Comparison of ENCODE assay signal across 9 cellular contexts in genomic region chr7:26397786-26398435, GRCh38.
DNase-seq lines count a peak whose midpoint lies in the region; ATAC-seq and TF ChIP-seq lines count a peak whose summit lies in the region.
"Had no signal": no experiment of that assay in that cellular context is flagged by ENCODE, and none has a peak within 500 bp of the region (broad histone marks: within the 10 kb centered on the region; RNA-seq: fewer than 3 reads in every experiment).

No MANE protein-coding gene starts in this region.

- peaks cover 8 to 16% (median 16%) of the 10 kb centered on the region in 3 donors for H3K4me1 Mint-ChIP-seq in IgD-negative memory B cell
- H3K4me1 Mint-ChIP-seq in activated CD8-positive, alpha-beta T cell treated with anti-CD3 and anti-CD28 coated beads, Interleukin-2, amount 10 ng/mL, durations not matched to agents 7 days and 5 days (ENCODE audit: low read depth): peaks cover 12% of the 10 kb centered on the region

- H3K27ac ChIP-seq in ovary: peak overlapping the region in 1 of 2 donors; percentile 58
- H3K27ac ChIP-seq: 22Rv1 had no signal

- H3K36me3 Mint-ChIP-seq in IgD-negative memory B cell: no peaks in the 10 kb centered on the region
- no peaks in the 10 kb centered on the region for H3K36me3 Mint-ChIP-seq in activated CD8-positive, alpha-beta T cell treated with anti-CD3 and anti-CD28 coated beads, Interleukin-2, amount 10 ng/mL, durations not matched to agents 7 days and 5 days (ENCODE audit: low read depth)

- no peak for TF ChIP-seq CTCF in ovary (IDR thresholded peaks at IDR 0.05)

- no peaks in the 10 kb centered on the region for H3K9me3 ChIP-seq in ovary

- CTCF ChIA-PET in activated CD8-positive, alpha-beta T cell treated with anti-CD3 and anti-CD28 coated beads, Interleukin-2, amount 10 ng/mL, durations not matched to agents 7 days and 5 days (lab: Charles Lee): interaction anchor here (1.1 to 2.5 kb wide), 2 partner anchors 29 to 505 kb away, joined by 3 to 15 read pairs; no protein-coding TSS in a partner anchor

- peak; percentile 32 for ATAC-seq in GM21515 (IDR thresholded peaks at IDR 0.05; ENCODE audit: unreplicated experiment)
- ATAC-seq in activated CD8-positive, alpha-beta T cell treated with anti-CD3 and anti-CD28 coated beads, Interleukin-2, amount 10 ng/mL, durations not matched to agents 7 days and 5 days: peak; percentile 58

- peak; percentile 78 for DNase-seq in DMS153 treated with DMSO at 0.1 percent for 48 hours (lab: John Stamatoyannopoulos, UW; ENCODE audit: unreplicated experiment)
- no peak for DNase-seq in DMS153 (lab: John Stamatoyannopoulos, UW)
- peak; percentile 24 for DNase-seq in activated CD8-positive, alpha-beta T cell treated with anti-CD3 and anti-CD28 coated beads, Interleukin-2, amount 10 ng/mL, durations not matched to agents 7 days and 5 days
- DNase-seq in head of caudate nucleus: peak in 32 of 42 donors; percentile 15 to 69 (median 38)
- peak in 1 of 5 donors; percentile 39 for DNase-seq in ovary
- no peak for DNase-seq in NCI-H748 (lab: John Stamatoyannopoulos, UW; ENCODE audit: unreplicated experiment)

- peak overlapping the region; percentile 85 to 96 (median 90) for H3K4me3 Mint-ChIP-seq in IgD-negative memory B cell
- H3K4me3 Mint-ChIP-seq in activated CD8-positive, alpha-beta T cell treated with anti-CD3 and anti-CD28 coated beads, Interleukin-2, amount 10 ng/mL, durations not matched to agents 7 days and 5 days: peak overlapping the region; percentile 62

- peak overlapping the region; percentile 56 for H3K4me3 ChIP-seq in ovary

- no peaks in the 10 kb centered on the region for H3K9me3 Mint-ChIP-seq in IgD-negative memory B cell
- H3K9me3 Mint-ChIP-seq in activated CD8-positive, alpha-beta T cell treated with anti-CD3 and anti-CD28 coated beads, Interleukin-2, amount 10 ng/mL, durations not matched to agents 7 days and 5 days (ENCODE audit: insufficient read depth): no peaks in the 10 kb centered on the region

- no peak for TF ChIP-seq POLR2A in ovary (IDR thresholded peaks at IDR 0.05)

- intact Hi-C loops in head of caudate nucleus (cut with DNase I): no loop called here
- intact Hi-C loops in ovary (cut with DNase I): no loop called here

- no peak for TF ChIP-seq EP300 in ovary (IDR thresholded peaks at IDR 0.05)

- POLR2A ChIA-PET in activated CD8-positive, alpha-beta T cell treated with anti-CD3 and anti-CD28 coated beads, Interleukin-2, amount 10 ng/mL, durations not matched to agents 7 days and 5 days (lab: Charles Lee): no interaction called here

- H3K27ac Mint-ChIP-seq in IgD-negative memory B cell: peak overlapping the region; percentile 28 to 98 (median 90)
- H3K27ac Mint-ChIP-seq in activated CD8-positive, alpha-beta T cell treated with anti-CD3 and anti-CD28 coated beads, Interleukin-2, amount 10 ng/mL, durations not matched to agents 7 days and 5 days: no peak overlapping the region

- H3K27me3 Mint-ChIP-seq in IgD-negative memory B cell: peaks cover 4% of the 10 kb centered on the region
- peaks cover 48% of the 10 kb centered on the region for H3K27me3 Mint-ChIP-seq in activated CD8-positive, alpha-beta T cell treated with anti-CD3 and anti-CD28 coated beads, Interleukin-2, amount 10 ng/mL, durations not matched to agents 7 days and 5 days (ENCODE audit: low read depth)

- H3K27me3 ChIP-seq in ovary: no peaks in the 10 kb centered on the region

- WGBS in ovary, 3 donors: 5 to 9% (median 8%) methylated on average over 27 to 38 of the region's 38 CpGs

- H3K36me3 ChIP-seq in ovary: no peaks in the 10 kb centered on the region

- peaks cover 2% of the 10 kb centered on the region for H3K4me1 ChIP-seq in ovary (ENCODE audit: insufficient read depth)

Comparison
In these comparisons a context has a peak if more than half of its experiments do, and no peak if none do; other contexts are left out.
1. DNase-seq: peak in DMS153 treated with DMSO at 0.1 percent for 48 hours (single experiment), activated CD8-positive, alpha-beta T cell treated with anti-CD3 and anti-CD28 coated beads, Interleukin-2, amount 10 ng/mL, durations not matched to agents 7 days and 5 days (single experiment) and head of caudate nucleus (32 of 42); none in DMS153 (single experiment) and NCI-H748 (single experiment).